Comparison of ENCODE assay signal across 16 cellular contexts in the genomic region with DNA sequence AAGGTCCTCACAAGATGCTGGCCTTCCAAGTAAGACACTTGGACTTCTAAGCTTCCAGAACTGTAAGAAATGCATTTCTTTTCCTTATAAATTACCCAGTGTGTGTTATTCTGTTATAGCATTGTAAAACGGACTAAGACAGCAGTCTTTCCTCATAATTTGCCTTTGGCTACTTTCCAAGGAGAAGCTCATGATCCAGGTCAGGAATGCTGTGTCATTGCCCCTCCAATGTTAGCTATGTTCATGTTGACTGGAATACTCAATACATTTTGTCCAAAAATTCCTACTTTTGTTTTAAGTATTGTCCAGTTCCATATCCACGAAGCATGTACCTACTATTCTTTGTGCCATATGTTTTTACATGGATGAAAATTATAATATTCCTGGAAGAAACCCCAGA.
DNase-seq lines count a peak whose midpoint lies in the region; ATAC-seq and TF ChIP-seq lines count a peak whose summit lies in the region.
"Had no signal": no experiment of that assay in that cellular context is flagged by ENCODE, and none has a peak within 500 bp of the region (broad histone marks: within the 10 kb centered on the region; RNA-seq: fewer than 3 reads in every experiment).

No MANE protein-coding gene starts in this region.

- H3K9me3 Mint-ChIP-seq in CD8-positive, alpha-beta T cell: no peaks in the 10 kb centered on the region
- peaks cover 0 to 4% (median 0%) of the 10 kb centered on the region in 9 donors for H3K9me3 Mint-ChIP-seq in naive thymus-derived CD8-positive, alpha-beta T cell
- H3K9me3 Mint-ChIP-seq in stimulated activated naive CD8-positive, alpha-beta T cell treated with anti-CD3 and anti-CD28 coated beads, Interleukin-15, amount 100 ng/mL, for 72 hours: no peaks in the 10 kb centered on the region
- H3K9me3 Mint-ChIP-seq: CD4-positive, alpha-beta memory T cell had no signal

- TF ChIP-seq CTCF in fibroblast of pulmonary artery (IDR thresholded peaks at IDR 0.05; ENCODE audit: low read length, missing control alignments): no peak
- TF ChIP-seq CTCF in liver (IDR thresholded peaks at IDR 0.05; ENCODE audit: low read depth, low read length, missing input control): no peak
- TF ChIP-seq CTCF in CD8-positive, alpha-beta T cell (IDR thresholded peaks at IDR 0.05): no peak
- TF ChIP-seq CTCF in coronary artery (IDR thresholded peaks at IDR 0.05): no peak

- WGBS in liver: 36% methylated on average over 2 of the region's 2 CpGs

- H3K4me3 ChIP-seq in fibroblast of pulmonary artery (replicated peaks; ENCODE audit: low read depth, low read length) (no peak overlapping the region), liver (ENCODE audit: low read depth in 1 of 3, low read length in 3 of 3) (no peak overlapping the region), coronary artery (no peak overlapping the region)
- no peak overlapping the region for H3K4me3 ChIP-seq in CD8-positive, alpha-beta T cell (ENCODE audit: low read depth, low read length)
- H3K4me3 ChIP-seq: HAP-1 had no signal

- H3K27me3 ChIP-seq in liver (ENCODE audit: control insufficient read depth in 4 of 4, insufficient read depth in 4 of 4, low read length in 3 of 4): no peaks in the 10 kb centered on the region
- H3K27me3 ChIP-seq in CD8-positive, alpha-beta T cell (ENCODE audit: insufficient read depth, low read length): no peaks in the 10 kb centered on the region

- DNase-seq in EH (ENCODE audit: low read depth) (peak; percentile 43), amniotic epithelial cell (ENCODE audit: low read depth) (peak; percentile 8), fibroblast of pulmonary artery (ENCODE audit: low read depth) (peak; percentile 39), coronary artery (ENCODE audit: low spot score) (no peak)
- no peak for DNase-seq in CD8-positive, alpha-beta T cell
- no peak for DNase-seq in naive thymus-derived CD8-positive, alpha-beta T cell
- DNase-seq in stimulated activated naive CD8-positive, alpha-beta T cell treated with anti-CD3 and anti-CD28 coated beads, Interleukin-15, amount 100 ng/mL, for 72 hours: no peak
- DNase-seq: C1 segment of cervical spinal cord; CD4-positive, alpha-beta memory T cell; COR-L47; DND-41; GF-D8 had no signal

- H3K27me3 Mint-ChIP-seq in CD8-positive, alpha-beta T cell (ENCODE audit: low read depth): peaks cover 4% of the 10 kb centered on the region
- peaks cover 0 to 19% (median 5%) of the 10 kb centered on the region in 5 donors for H3K27me3 Mint-ChIP-seq in naive thymus-derived CD8-positive, alpha-beta T cell
- peaks cover 5% of the 10 kb centered on the region for H3K27me3 Mint-ChIP-seq in stimulated activated naive CD8-positive, alpha-beta T cell treated with anti-CD3 and anti-CD28 coated beads, Interleukin-15, amount 100 ng/mL, for 72 hours
- H3K27me3 Mint-ChIP-seq: B cell had no signal

- no peak overlapping the region for H3K4me3 Mint-ChIP-seq in CD8-positive, alpha-beta T cell
- H3K4me3 Mint-ChIP-seq in naive thymus-derived CD8-positive, alpha-beta T cell: no peak overlapping the region
- H3K4me3 Mint-ChIP-seq in stimulated activated naive CD8-positive, alpha-beta T cell treated with anti-CD3 and anti-CD28 coated beads, Interleukin-15, amount 100 ng/mL, for 72 hours: no peak overlapping the region
- H3K4me3 Mint-ChIP-seq: B cell; CD4-positive, alpha-beta memory T cell had no signal

- H3K9ac ChIP-seq in liver (ENCODE audit: low read depth in 1 of 2, low read length in 2 of 2): no peak overlapping the region

- H3K27ac Mint-ChIP-seq in CD8-positive, alpha-beta T cell: no peak overlapping the region
- H3K27ac Mint-ChIP-seq in naive thymus-derived CD8-positive, alpha-beta T cell: peak overlapping the region in 1 of 10 donors; percentile 24
- H3K27ac Mint-ChIP-seq in stimulated activated naive CD8-positive, alpha-beta T cell treated with anti-CD3 and anti-CD28 coated beads, Interleukin-15, amount 100 ng/mL, for 72 hours: no peak overlapping the region
- H3K27ac Mint-ChIP-seq: B cell; CD4-positive, alpha-beta memory T cell had no signal

- no peaks in the 10 kb centered on the region for H3K4me1 Mint-ChIP-seq in CD8-positive, alpha-beta T cell (ENCODE audit: low read depth)
- H3K4me1 Mint-ChIP-seq in naive thymus-derived CD8-positive, alpha-beta T cell: no peaks in the 10 kb centered on the region
- H3K4me1 Mint-ChIP-seq in stimulated activated naive CD8-positive, alpha-beta T cell treated with anti-CD3 and anti-CD28 coated beads, Interleukin-15, amount 100 ng/mL, for 72 hours: no peaks in the 10 kb centered on the region
- H3K4me1 Mint-ChIP-seq: B cell; CD4-positive, alpha-beta memory T cell had no signal

- no peak for TF ChIP-seq RAD21 in liver (IDR thresholded peaks at IDR 0.05)

- POLR2A ChIA-PET in CD8-positive, alpha-beta T cell (lab: Charles Lee): no interaction called here
- POLR2A ChIA-PET in naive thymus-derived CD8-positive, alpha-beta T cell (lab: Charles Lee): no interaction called here

- no peak for ATAC-seq in CD8-positive, alpha-beta T cell
- ATAC-seq in naive thymus-derived CD8-positive, alpha-beta T cell: no peak
- no peak for ATAC-seq in stimulated activated naive CD8-positive, alpha-beta T cell treated with anti-CD3 and anti-CD28 coated beads, Interleukin-15, amount 100 ng/mL, for 72 hours

- H3K36me3 Mint-ChIP-seq in CD8-positive, alpha-beta T cell: no peaks in the 10 kb centered on the region
- H3K36me3 Mint-ChIP-seq in naive thymus-derived CD8-positive, alpha-beta T cell: no peaks in the 10 kb centered on the region
- H3K36me3 Mint-ChIP-seq: CD4-positive, alpha-beta memory T cell had no signal

- H3K36me3 ChIP-seq in liver (ENCODE audit: control insufficient read depth in 4 of 4, insufficient read depth in 3 of 4, low read depth in 1 of 4, low read length in 3 of 4): no peaks in the 10 kb centered on the region
- H3K36me3 ChIP-seq in CD8-positive, alpha-beta T cell (ENCODE audit: insufficient read depth, low read length): no peaks in the 10 kb centered on the region
- H3K36me3 ChIP-seq: HAP-1 had no signal

- H3K27ac ChIP-seq in liver (ENCODE audit: low read depth in 1 of 2, low read length in 2 of 2) (no peak overlapping the region), coronary artery (no peak overlapping the region)
- no peak overlapping the region for H3K27ac ChIP-seq in CD8-positive, alpha-beta T cell (ENCODE audit: low read depth, low read length)
- H3K27ac ChIP-seq: HL-60 had no signal

- no peaks in the 10 kb centered on the region for H3K9me3 ChIP-seq in liver (ENCODE audit: control insufficient read depth in 4 of 4, low read length in 3 of 4)
- H3K9me3 ChIP-seq in CD8-positive, alpha-beta T cell (ENCODE audit: low read length): no peaks in the 10 kb centered on the region
- H3K9me3 ChIP-seq: HAP-1 had no signal

- intact Hi-C loops in CD8-positive, alpha-beta T cell (cut with DNase I, micrococcal nuclease): no loop called here

- CTCF ChIA-PET in CD8-positive, alpha-beta T cell (lab: Charles Lee): no interaction called here

- H3K4me1 ChIP-seq in liver (ENCODE audit: control insufficient read depth in 4 of 4, insufficient read depth in 4 of 4, low read length in 3 of 4): no peaks in the 10 kb centered on the region
- H3K4me1 ChIP-seq in CD8-positive, alpha-beta T cell (ENCODE audit: insufficient read depth, low read length): no peaks in the 10 kb centered on the region
- H3K4me1 ChIP-seq: HAP-1 had no signal

TF ChIP-seq in liver, 16 proteins besides CTCF, POLR2A, EP300 and RAD21:
- TF ChIP-seq, protein P1, sequence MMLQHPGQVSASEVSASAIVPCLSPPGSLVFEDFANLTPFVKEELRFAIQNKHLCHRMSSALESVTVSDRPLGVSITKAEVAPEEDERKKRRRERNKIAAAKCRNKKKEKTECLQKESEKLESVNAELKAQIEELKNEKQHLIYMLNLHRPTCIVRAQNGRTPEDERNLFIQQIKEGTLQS (IDR thresholded peaks at IDR 0.05): no peak
- TF ChIP-seq RXRA (IDR thresholded peaks at IDR 0.05) (peak; percentile 37 to 51), YY1 (IDR thresholded peaks at IDR 0.05) (no peak), NR2F2 (IDR thresholded peaks at IDR 0.05) (peak; percentile 47)
TF ChIP-seq in liver: peak in this region for 2.

Comparison
In these comparisons a context has a peak if more than half of its experiments do, and no peak if none do; other contexts are left out.
1. DNase-seq: peak in EH (single experiment), amniotic epithelial cell (single experiment) and fibroblast of pulmonary artery (single experiment); none in CD8-positive, alpha-beta T cell (0 of 7), coronary artery (single experiment), naive thymus-derived CD8-positive, alpha-beta T cell (0 of 10) and stimulated activated naive CD8-positive, alpha-beta T cell treated with anti-CD3 and anti-CD28 coated beads, Interleukin-15, amount 100 ng/mL, for 72 hours (0 of 2).